ENCODE assay signal across 8 cellular contexts in the genomic region with DNA sequence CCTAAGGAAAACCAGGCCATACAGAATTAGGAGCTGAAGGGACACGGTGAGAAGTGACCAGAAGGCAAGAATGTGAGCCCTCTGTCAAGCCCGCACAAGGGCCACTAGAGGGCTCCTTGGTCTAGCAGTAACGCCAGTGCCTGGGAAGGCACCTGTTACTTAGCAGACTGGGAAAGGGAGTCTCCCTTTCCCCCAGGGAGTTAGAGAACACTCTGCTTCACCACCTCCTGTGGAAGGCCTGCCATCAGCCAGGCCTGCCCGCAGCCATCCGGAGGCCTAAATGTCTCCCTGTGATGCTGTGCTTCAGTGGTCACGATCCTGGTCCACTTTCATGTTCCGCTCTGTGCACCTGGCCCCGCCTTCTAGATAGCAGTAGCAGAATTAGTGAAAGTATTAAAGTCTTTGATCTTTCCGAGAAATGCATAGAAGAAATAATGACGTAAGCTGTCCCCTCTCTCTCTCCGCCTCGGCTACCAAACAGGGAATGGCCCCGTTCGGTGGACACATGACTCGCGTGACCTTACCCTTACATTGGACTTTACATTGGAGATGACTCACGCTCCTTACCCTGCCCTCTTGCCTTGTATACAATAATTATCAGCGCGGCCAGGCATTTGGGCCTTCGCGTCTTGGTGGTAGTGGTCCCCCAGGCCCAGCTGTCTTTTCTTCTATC. TPM values are rescaled to one million over a fixed set of nuclear protein-coding genes. Genes with fewer than 3 reads are reported as not detected.
DNase-seq lines count a peak whose midpoint lies in the region; ATAC-seq and TF ChIP-seq lines count a peak whose summit lies in the region.

No MANE protein-coding gene starts in this region.

- CTCF ChIA-PET in activated CD8-positive, alpha-beta memory T cell treated with anti-CD3 and anti-CD28 coated beads, Interleukin-2, amount 10 ng/mL, durations not matched to agents 7 days and 5 days (lab: Charles Lee) = interaction anchor here (0.5 to 3.8 kb wide), 10 partner anchors 10 to 57 kb away, joined by 3 to 18 read pairs (median 3); a partner anchor contains a TSS

- H3K36me3 ChIP-seq in esophagus muscularis mucosa = no peaks in the 10 kb centered on the region

- no peak for TF ChIP-seq POLR2A in esophagus muscularis mucosa (IDR thresholded peaks at IDR 0.05; ENCODE audit: low read depth)

- peaks cover 0 to 3% (median 3%) of the 10 kb centered on the region in 4 donors for H3K4me1 ChIP-seq in esophagus muscularis mucosa

- TF ChIP-seq EP300 in esophagus muscularis mucosa (IDR thresholded peaks at IDR 0.05) = no peak

- 68% methylated on average over 21 of the region's 21 CpGs for WGBS in esophagus muscularis mucosa

- intact Hi-C loops in esophagus muscularis mucosa (cut with DNase I) = loop anchor here (5.0 kb wide), 2 partner anchors 34 to 84 kb away; a partner anchor contains a TSS

- DNase-seq in activated CD8-positive, alpha-beta memory T cell treated with anti-CD3 and anti-CD28 coated beads, Interleukin-2, amount 10 ng/mL, durations not matched to agents 7 days and 5 days = peak; percentile 55
- no peak for DNase-seq in activated CD8-positive, alpha-beta memory T cell treated with anti-CD3 and anti-CD28 coated beads for 24 hours
- DNase-seq in NCI-H1048 (lab: John Stamatoyannopoulos, UW) = peak; percentile 8
- peak; percentile 26 for DNase-seq in T-helper 2 cell treated with Interferon-gamma antibody and Interleukin-4, amounts not matched to agents 5 μg/mL and 100 μg/mL, for 36 hours (ENCODE audit: low spot score)
- no peak for DNase-seq in esophagus muscularis mucosa (ENCODE audit: extremely low spot score)
- DNase-seq in neural crest cell (ENCODE audit: low read depth, low spot score) = peak; percentile 30
- DNase-seq in GM19240 (ENCODE audit: insufficient read length, low spot score) = no peak

- H3K27me3 Mint-ChIP-seq in activated CD8-positive, alpha-beta memory T cell treated with anti-CD3 and anti-CD28 coated beads, Interleukin-2, amount 10 ng/mL, durations not matched to agents 7 days and 5 days = peaks cover 33% of the 10 kb centered on the region
- peaks cover 13% of the 10 kb centered on the region for H3K27me3 Mint-ChIP-seq in T-helper 2 cell treated with Interferon-gamma antibody and Interleukin-4, amounts not matched to agents 5 μg/mL and 100 μg/mL, for 36 hours (ENCODE audit: low read depth)
- H3K27me3 Mint-ChIP-seq in neural crest cell (ENCODE audit: low read depth) = peaks cover 36% of the 10 kb centered on the region

- ATAC-seq in activated CD8-positive, alpha-beta memory T cell treated with anti-CD3 and anti-CD28 coated beads, Interleukin-2, amount 10 ng/mL, durations not matched to agents 7 days and 5 days = no peak
- no peak for ATAC-seq in HG02938 (IDR thresholded peaks at IDR 0.05; ENCODE audit: unreplicated experiment)

- no peaks in the 10 kb centered on the region for H3K9me3 ChIP-seq in esophagus muscularis mucosa

- H3K27me3 ChIP-seq in esophagus muscularis mucosa = peaks cover 0 to 40% (median 0%) of the 10 kb centered on the region in 4 donors

- no peak overlapping the region for H3K27ac ChIP-seq in esophagus muscularis mucosa (replicated peaks in 1 of 4)

- H3K9me3 Mint-ChIP-seq in activated CD8-positive, alpha-beta memory T cell treated with anti-CD3 and anti-CD28 coated beads, Interleukin-2, amount 10 ng/mL, durations not matched to agents 7 days and 5 days (ENCODE audit: low read depth) = no peaks in the 10 kb centered on the region
- H3K9me3 Mint-ChIP-seq in T-helper 2 cell treated with Interferon-gamma antibody and Interleukin-4, amounts not matched to agents 5 μg/mL and 100 μg/mL, for 36 hours = no peaks in the 10 kb centered on the region
- H3K9me3 Mint-ChIP-seq in neural crest cell = no peaks in the 10 kb centered on the region

- H3K4me1 Mint-ChIP-seq in activated CD8-positive, alpha-beta memory T cell treated with anti-CD3 and anti-CD28 coated beads, Interleukin-2, amount 10 ng/mL, durations not matched to agents 7 days and 5 days = no peaks in the 10 kb centered on the region
- H3K4me1 Mint-ChIP-seq in T-helper 2 cell treated with Interferon-gamma antibody and Interleukin-4, amounts not matched to agents 5 μg/mL and 100 μg/mL, for 36 hours (ENCODE audit: low read depth) = no peaks in the 10 kb centered on the region
- peaks cover 4% of the 10 kb centered on the region for H3K4me1 Mint-ChIP-seq in neural crest cell

- H3K4me3 ChIP-seq in esophagus muscularis mucosa = no peak overlapping the region

- no peak overlapping the region for H3K27ac Mint-ChIP-seq in activated CD8-positive, alpha-beta memory T cell treated with anti-CD3 and anti-CD28 coated beads, Interleukin-2, amount 10 ng/mL, durations not matched to agents 7 days and 5 days
- H3K27ac Mint-ChIP-seq in T-helper 2 cell treated with Interferon-gamma antibody and Interleukin-4, amounts not matched to agents 5 μg/mL and 100 μg/mL, for 36 hours = no peak overlapping the region
- H3K27ac Mint-ChIP-seq in neural crest cell (ENCODE audit: unreplicated experiment) = no peak overlapping the region

- TF ChIP-seq CTCF in esophagus muscularis mucosa (IDR thresholded peaks at IDR 0.05) (peak; percentile 65 to 82 (median 70)), neural crest cell (conservative IDR thresholded peaks at IDR 0.05) (peak; percentile 87)

- no peaks in the 10 kb centered on the region for H3K36me3 Mint-ChIP-seq in activated CD8-positive, alpha-beta memory T cell treated with anti-CD3 and anti-CD28 coated beads, Interleukin-2, amount 10 ng/mL, durations not matched to agents 7 days and 5 days
- H3K36me3 Mint-ChIP-seq in T-helper 2 cell treated with Interferon-gamma antibody and Interleukin-4, amounts not matched to agents 5 μg/mL and 100 μg/mL, for 36 hours (ENCODE audit: low read depth) = no peaks in the 10 kb centered on the region
- no peaks in the 10 kb centered on the region for H3K36me3 Mint-ChIP-seq in neural crest cell (ENCODE audit: low read depth)

- no peak overlapping the region for H3K4me3 Mint-ChIP-seq in activated CD8-positive, alpha-beta memory T cell treated with anti-CD3 and anti-CD28 coated beads, Interleukin-2, amount 10 ng/mL, durations not matched to agents 7 days and 5 days
- H3K4me3 Mint-ChIP-seq in T-helper 2 cell treated with Interferon-gamma antibody and Interleukin-4, amounts not matched to agents 5 μg/mL and 100 μg/mL, for 36 hours = no peak overlapping the region
- no peak overlapping the region for H3K4me3 Mint-ChIP-seq in neural crest cell

RNA-seq across cellular contexts. Expression of a gene that starts 10.7 kb away (rescaled TPM):
- 100 to 1,000 TPM; 339 to 406 TPM for total RNA-seq in activated CD8-positive, alpha-beta memory T cell treated with anti-CD3 and anti-CD28 coated beads, Interleukin-2, amount 10 ng/mL, durations not matched to agents 7 days and 5 days
- total RNA-seq in esophagus muscularis mucosa (100 to 1,000 TPM; 469 to 810 (median 596) TPM), neural crest cell (776 and 780 TPM in 2 replicates)

RNA-seq across cellular contexts. Expression of a gene that starts 33.9 kb away (rescaled TPM):
- total RNA-seq in activated CD8-positive, alpha-beta memory T cell treated with anti-CD3 and anti-CD28 coated beads, Interleukin-2, amount 10 ng/mL, durations not matched to agents 7 days and 5 days = 100 to 1,000 TPM; 239 to 252 TPM
- total RNA-seq in esophagus muscularis mucosa (100 to 1,000 TPM; 196 to 252 (median 212) TPM), neural crest cell (182 and 191 TPM in 2 replicates)

RNA-seq across cellular contexts. Expression of a gene that starts 49.6 kb away (rescaled TPM):
- not detected for total RNA-seq in activated CD8-positive, alpha-beta memory T cell treated with anti-CD3 and anti-CD28 coated beads, Interleukin-2, amount 10 ng/mL, durations not matched to agents 7 days and 5 days
- total RNA-seq in esophagus muscularis mucosa = not detected
- not detected in 2 replicates for total RNA-seq in neural crest cell

RNA-seq across cellular contexts. Expression of a gene that starts 56.9 kb away (rescaled TPM):
- total RNA-seq in activated CD8-positive, alpha-beta memory T cell treated with anti-CD3 and anti-CD28 coated beads, Interleukin-2, amount 10 ng/mL, durations not matched to agents 7 days and 5 days = 10 to 100 TPM; 15.3 to 16.7 TPM
- total RNA-seq in esophagus muscularis mucosa (1 to 10 TPM; 1.9 to 4.8 (median 3.5) TPM), neural crest cell (11.0 and 13.9 TPM in 2 replicates)

Comparison
In these comparisons a context has a peak if more than half of its experiments do, and no peak if none do; other contexts are left out.
1. DNase-seq: peak in activated CD8-positive, alpha-beta memory T cell treated with anti-CD3 and anti-CD28 coated beads, Interleukin-2, amount 10 ng/mL, durations not matched to agents 7 days and 5 days (single experiment), NCI-H1048 (single experiment), T-helper 2 cell treated with Interferon-gamma antibody and Interleukin-4, amounts not matched to agents 5 μg/mL and 100 μg/mL, for 36 hours (single experiment) and neural crest cell (single experiment); none in activated CD8-positive, alpha-beta memory T cell treated with anti-CD3 and anti-CD28 coated beads for 24 hours (single experiment), esophagus muscularis mucosa (single experiment) and GM19240 (single experiment).